24 cellular contexts compared by ENCODE assay signal in genomic region chr5:27494845-27495244, GRCh38.
DNase-seq lines count a peak whose midpoint lies in the region; ATAC-seq and TF ChIP-seq lines count a peak whose summit lies in the region.
"Had no signal": no experiment of that assay in that cellular context is flagged by ENCODE, and none has a peak within 500 bp of the region (broad histone marks: within the 10 kb centered on the region; RNA-seq: fewer than 3 reads in every experiment).

No MANE protein-coding gene starts in this region.

- intact Hi-C loops in MCF 10A (cut with micrococcal nuclease) = loop anchor here (10.0 kb wide), 1 partner anchor 1270 kb away; no protein-coding TSS in a partner anchor
- intact Hi-C loops in breast epithelium (cut with DNase I; ENCODE audit: low total_unique reads) = no loop called here
- intact Hi-C loops in posterior vena cava (cut with DNase I) = no loop called here
- intact Hi-C loops in spleen (cut with DNase I; ENCODE audit: low total_unique reads) = no loop called here

- no peaks in the 10 kb centered on the region for H3K36me3 ChIP-seq in breast epithelium
- no peaks in the 10 kb centered on the region for H3K36me3 ChIP-seq in spleen
- H3K36me3 ChIP-seq: left lung, SJSA1, stomach, tibial nerve had no signal

- H3K9me3 ChIP-seq in breast epithelium = no peaks in the 10 kb centered on the region
- peaks cover 0 to 25% (median 0%) of the 10 kb centered on the region in 8 donors for H3K9me3 ChIP-seq in spleen
- H3K9me3 ChIP-seq: SJSA1, stomach, tibial nerve had no signal

- no peak for ATAC-seq in HG02610 (IDR thresholded peaks at IDR 0.05; ENCODE audit: unreplicated experiment)
- ATAC-seq: left lung, natural killer cell, right cardiac atrium had no signal

- H3K36me3 Mint-ChIP-seq in MCF 10A (ENCODE audit: insufficient read depth, unreplicated experiment) = no peaks in the 10 kb centered on the region
- H3K36me3 Mint-ChIP-seq: activated naive CD8-positive, alpha-beta T cell had no signal

- H3K4me3 Mint-ChIP-seq in MCF 10A (ENCODE audit: unreplicated experiment) = no peak overlapping the region
- H3K4me3 Mint-ChIP-seq: activated naive CD8-positive, alpha-beta T cell; activated T-helper 1 cell treated with anti-CD3 and anti-CD28 coated beads, Interleukin-12 subunit alpha, Interleukin-12 subunit beta, Interleukin-2, Interleukin-4 antibody, amounts not matched to agents 30 ng/mL and 10 ng/mL and 1 ng/mL, durations not matched to agents 14 hours and 24 hours and 36 hours; endodermal cell; natural killer cell had no signal

- TF ChIP-seq POLR2A in breast epithelium (IDR thresholded peaks at IDR 0.05) = no peak
- no peak for TF ChIP-seq POLR2A in spleen (IDR thresholded peaks at IDR 0.05)

- DNase-seq in MCF 10A (ENCODE audit: unreplicated experiment) (peak; percentile 63), breast epithelium (ENCODE audit: low spot score in 2 of 2) (no peak), RPMI7951 (ENCODE audit: low read depth) (peak; percentile 74), fibroblast of mammary gland (ENCODE audit: low read depth) (peak; percentile 45), posterior vena cava (ENCODE audit: low spot score) (no peak), activated gamma-delta T cell treated with Interleukin-2 at 50 U/mL for 16 hours (no peak), spleen (no peak)
- DNase-seq: activated CD4-positive, alpha-beta T cell treated with anti-CD3 and anti-CD28 coated beads for 48 hours; endodermal cell; left lung; midbrain; MV-4-11; natural killer cell; NCI-H1694 treated with DMSO at 0.1 percent for 48 hours; NCI-H748 treated with DMSO at 0.1 percent for 48 hours; right cardiac atrium; stomach; T-helper 2 cell had no signal

- no peaks in the 10 kb centered on the region for H3K4me1 ChIP-seq in breast epithelium
- H3K4me1 ChIP-seq in spleen = no peaks in the 10 kb centered on the region
- H3K4me1 ChIP-seq: left lung, SJSA1, stomach, tibial nerve had no signal

- no peaks in the 10 kb centered on the region for H3K27me3 Mint-ChIP-seq in MCF 10A (ENCODE audit: insufficient read depth, unreplicated experiment)
- H3K27me3 Mint-ChIP-seq: activated naive CD8-positive, alpha-beta T cell had no signal

- 71 to 100% (median 87%) methylated on average over 1 of the region's 1 CpG for WGBS in spleen, 5 donors

- no peaks in the 10 kb centered on the region for H3K9me3 Mint-ChIP-seq in MCF 10A (ENCODE audit: unreplicated experiment)
- H3K9me3 Mint-ChIP-seq: endodermal cell had no signal

- no peak overlapping the region for H3K4me3 ChIP-seq in breast epithelium
- H3K4me3 ChIP-seq in fibroblast of mammary gland (ENCODE audit: control insufficient read depth, low read depth, low read length) = no peak overlapping the region
- no peak overlapping the region for H3K4me3 ChIP-seq in spleen
- H3K4me3 ChIP-seq: left lung, SJSA1, stomach, tibial nerve had no signal

- no peak for TF ChIP-seq CTCF in MCF 10A (IDR thresholded peaks at IDR 0.05; ENCODE audit: unreplicated experiment)
- no peak for TF ChIP-seq CTCF in breast epithelium (IDR thresholded peaks at IDR 0.05)
- no peak for TF ChIP-seq CTCF in fibroblast of mammary gland (conservative IDR thresholded peaks at IDR 0.05; ENCODE audit: control insufficient read depth, insufficient read depth, low read depth, low read length)
- TF ChIP-seq CTCF in spleen (IDR thresholded peaks at IDR 0.05 in 8 of 11, conservative IDR thresholded peaks at IDR 0.05 in 3 of 11) = no peak

- peak overlapping the region; percentile 67 for H3K27ac Mint-ChIP-seq in MCF 10A (ENCODE audit: low read depth, unreplicated experiment)
- H3K27ac Mint-ChIP-seq: activated naive CD8-positive, alpha-beta T cell; activated T-helper 1 cell treated with anti-CD3 and anti-CD28 coated beads, Interleukin-12 subunit alpha, Interleukin-12 subunit beta, Interleukin-2, Interleukin-4 antibody, amounts not matched to agents 30 ng/mL and 10 ng/mL and 1 ng/mL, durations not matched to agents 14 hours and 24 hours and 36 hours; endodermal cell; natural killer cell had no signal

- H3K27me3 ChIP-seq in breast epithelium = no peaks in the 10 kb centered on the region
- H3K27me3 ChIP-seq in spleen (replicated peaks in 1 of 7) = no peaks in the 10 kb centered on the region
- H3K27me3 ChIP-seq: left lung, SJSA1, stomach, tibial nerve had no signal

- H3K27ac ChIP-seq in breast epithelium = no peak overlapping the region
- H3K27ac ChIP-seq in spleen = no peak overlapping the region
- H3K27ac ChIP-seq: HL-60, left lung, SJSA1, stomach, tibial nerve had no signal

- no TSS peak for BruUV-seq in MCF 10A (replicated peaks; lab: Mats Ljungman, UMichigan)

- CTCF ChIA-PET in MCF 10A (lab: Yijun Ruan, JAX) = no interaction called here

- H3K4me1 Mint-ChIP-seq in MCF 10A (ENCODE audit: insufficient read depth, unreplicated experiment) = peaks cover 18% of the 10 kb centered on the region
- H3K4me1 Mint-ChIP-seq: endodermal cell, natural killer cell had no signal

- POLR2A ChIA-PET in MCF 10A (lab: Yijun Ruan, JAX) = no interaction called here

Comparison
In these comparisons a context has a peak if more than half of its experiments do, and no peak if none do; other contexts are left out.
1. DNase-seq: peak in MCF 10A (single experiment), RPMI7951 (single experiment) and fibroblast of mammary gland (single experiment); none in breast epithelium (0 of 2), posterior vena cava (single experiment), activated gamma-delta T cell treated with Interleukin-2 at 50 U/mL for 16 hours (single experiment) and spleen (single experiment).